Comparison of ENCODE assay signal across 3 cellular contexts in the genomic region with DNA sequence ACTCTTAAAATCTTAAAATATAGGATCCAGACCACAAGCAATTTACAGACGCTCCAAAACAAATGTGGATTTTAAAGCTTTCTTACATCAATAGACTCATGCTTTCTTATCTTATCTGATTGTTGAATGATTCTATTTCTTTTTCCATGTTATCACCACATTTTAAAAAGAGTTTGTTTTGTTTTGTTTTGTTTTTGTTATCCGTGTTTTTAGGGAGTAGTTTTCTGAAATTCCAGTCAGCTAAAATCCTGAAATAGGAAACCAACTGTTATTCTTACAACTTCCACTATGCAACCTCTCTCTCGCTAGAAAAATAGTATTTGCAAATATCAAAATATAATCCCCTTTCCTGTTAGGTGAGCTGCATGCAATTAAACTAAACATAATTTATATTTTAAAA.
TF ChIP-seq lines count a peak whose summit lies in the region.

No MANE protein-coding gene starts in this region.

TF ChIP-seq in SK-N-SH, 30 proteins besides CTCF, POLR2A, EP300 and RAD21 (continued from another document and continues in another):
- TF ChIP-seq NFIC (IDR thresholded peaks at IDR 0.05; ENCODE audit: borderline replicate concordance) (no peak), ZBTB33 (IDR thresholded peaks at IDR 0.05; ENCODE audit: borderline replicate concordance, low read depth) (no peak), POLR2AphosphoS5 (IDR thresholded peaks at IDR 0.05; ENCODE audit: low read depth, low read length) (no peak), CHD2 (IDR thresholded peaks at IDR 0.05; ENCODE audit: low read length, partially characterized antibody) (no peak), GABPA (IDR thresholded peaks at IDR 0.05; ENCODE audit: low read depth) (no peak), REST (IDR thresholded peaks at IDR 0.05; ENCODE audit: low read depth, low read length) (no peak), FOXM1 (IDR thresholded peaks at IDR 0.05; ENCODE audit: low read depth) (no peak), NRF1 (IDR thresholded peaks at IDR 0.05; ENCODE audit: low read depth, low read length) (no peak), EZH2phosphoT487 (IDR thresholded peaks at IDR 0.05; ENCODE audit: borderline replicate concordance, low read depth) (no peak), IRF3 (IDR thresholded peaks at IDR 0.05; ENCODE audit: low read depth, low read length) (no peak), RCOR1 (IDR thresholded peaks at IDR 0.05; ENCODE audit: low read length) (no peak), FOXJ3 (CRISPR knock-in tag; IDR thresholded peaks at IDR 0.05) (no peak)

TF ChIP-seq in SK-N-SH treated with all-trans-retinoic acid at 6 μM for 48 hours, 23 proteins besides CTCF, POLR2A, EP300 and RAD21 (continued from another document and continues in another):
- no peak for TF ChIP-seq CREB5 (CRISPR knock-in tag; IDR thresholded peaks at IDR 0.05; ENCODE audit: low read depth)
- no peak for TF ChIP-seq ZFP30 (CRISPR knock-in tag; IDR thresholded peaks at IDR 0.05)
- TF ChIP-seq, protein P1, sequence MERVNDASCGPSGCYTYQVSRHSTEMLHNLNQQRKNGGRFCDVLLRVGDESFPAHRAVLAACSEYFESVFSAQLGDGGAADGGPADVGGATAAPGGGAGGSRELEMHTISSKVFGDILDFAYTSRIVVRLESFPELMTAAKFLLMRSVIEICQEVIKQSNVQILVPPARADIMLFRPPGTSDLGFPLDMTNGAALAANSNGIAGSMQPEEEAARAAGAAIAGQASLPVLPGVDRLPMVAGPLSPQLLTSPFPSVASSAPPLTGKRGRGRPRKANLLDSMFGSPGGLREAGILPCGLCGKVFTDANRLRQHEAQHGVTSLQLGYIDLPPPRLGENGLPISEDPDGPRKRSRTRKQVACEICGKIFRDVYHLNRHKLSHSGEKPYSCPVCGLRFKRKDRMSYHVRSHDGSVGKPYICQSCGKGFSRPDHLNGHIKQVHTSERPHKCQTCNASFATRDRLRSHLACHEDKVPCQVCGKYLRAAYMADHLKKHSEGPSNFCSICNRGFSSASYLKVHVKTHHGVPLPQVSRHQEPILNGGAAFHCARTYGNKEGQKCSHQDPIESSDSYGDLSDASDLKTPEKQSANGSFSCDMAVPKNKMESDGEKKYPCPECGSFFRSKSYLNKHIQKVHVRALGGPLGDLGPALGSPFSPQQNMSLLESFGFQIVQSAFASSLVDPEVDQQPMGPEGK (CRISPR knock-in tag; IDR thresholded peaks at IDR 0.05; ENCODE audit: borderline replicate concordance) = no peak
- TF ChIP-seq ZNF565 (CRISPR knock-in tag; conservative IDR thresholded peaks at IDR 0.05; ENCODE audit: low read depth) = no peak
- no peak for TF ChIP-seq TCF4 (CRISPR knock-in tag; IDR thresholded peaks at IDR 0.05; ENCODE audit: borderline replicate concordance)
- no peak for TF ChIP-seq BACH2 (CRISPR knock-in tag; IDR thresholded peaks at IDR 0.05; ENCODE audit: borderline replicate concordance)
- TF ChIP-seq ARNTL (CRISPR knock-in tag; IDR thresholded peaks at IDR 0.05; ENCODE audit: borderline replicate concordance, low read depth) = no peak
- no peak for TF ChIP-seq ZC3H10 (CRISPR knock-in tag; IDR thresholded peaks at IDR 0.05)
- TF ChIP-seq ZNF70 (CRISPR knock-in tag; IDR thresholded peaks at IDR 0.05) = no peak
- no peak for TF ChIP-seq POU6F1 (CRISPR knock-in tag; IDR thresholded peaks at IDR 0.05; ENCODE audit: borderline replicate concordance, low read depth)
- no peak for TF ChIP-seq ZFP3 (CRISPR knock-in tag; IDR thresholded peaks at IDR 0.05)
- no peak for TF ChIP-seq TSHZ2 (CRISPR knock-in tag; IDR thresholded peaks at IDR 0.05)
- no peak for TF ChIP-seq GLIS3 (CRISPR knock-in tag; IDR thresholded peaks at IDR 0.05)

TF ChIP-seq in endothelial cell of umbilical vein, 7 proteins besides CTCF, POLR2A, EP300 and RAD21 (continued from another document):
- no peak for TF ChIP-seq FOS (IDR thresholded peaks at IDR 0.05; ENCODE audit: borderline replicate concordance, insufficient read depth, low read length)
- TF ChIP-seq GATA2 (IDR thresholded peaks at IDR 0.05; ENCODE audit: insufficient read depth, insufficient read length, low read depth, low read length) = no peak
